In the genomic region with DNA sequence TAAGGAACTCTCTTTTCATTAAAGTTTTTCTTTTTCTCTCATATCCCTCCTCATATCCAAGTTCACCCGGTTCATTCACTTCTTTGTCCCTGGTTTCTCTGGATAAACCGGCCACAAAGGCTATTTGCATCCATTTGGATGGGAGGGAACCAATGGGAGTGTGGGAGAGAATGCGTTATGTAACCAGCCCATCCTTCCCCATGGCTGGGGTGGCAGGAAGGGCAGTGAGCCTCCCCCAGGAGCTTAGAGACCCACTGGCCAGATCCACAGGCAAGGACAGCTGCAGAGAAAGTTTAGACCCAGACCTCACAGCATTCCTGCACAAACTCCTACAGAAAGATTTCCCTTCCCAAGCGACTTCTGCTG, we compare ENCODE assay signal across 12 cellular contexts. TPM values are rescaled to one million over a fixed set of nuclear protein-coding genes. Genes with fewer than 3 reads are reported as not detected.
DNase-seq lines count a peak whose midpoint lies in the region; TF ChIP-seq lines count a peak whose summit lies in the region.
"Had no signal": no experiment of that assay in that cellular context is flagged by ENCODE, and none has a peak within 500 bp of the region (broad histone marks: within the 10 kb centered on the region; RNA-seq: fewer than 3 reads in every experiment).

No MANE protein-coding gene starts in this region.

- peak overlapping the region; percentile 81 for H3K27ac Mint-ChIP-seq in activated naive CD4-positive, alpha-beta T cell treated with anti-CD3 and anti-CD28 coated beads, Interleukin-2, amount 50 U/mL, for 24 hours

- H3K27me3 Mint-ChIP-seq in activated naive CD4-positive, alpha-beta T cell treated with anti-CD3 and anti-CD28 coated beads, Interleukin-2, amount 50 U/mL, for 24 hours: no peaks in the 10 kb centered on the region

- TF ChIP-seq CTCF in fibroblast of pulmonary artery (IDR thresholded peaks at IDR 0.05; ENCODE audit: low read length, missing control alignments) (no peak), sigmoid colon (IDR thresholded peaks at IDR 0.05) (no peak)

- H3K36me3 Mint-ChIP-seq in activated naive CD4-positive, alpha-beta T cell treated with anti-CD3 and anti-CD28 coated beads, Interleukin-2, amount 50 U/mL, for 24 hours: peaks cover 8% of the 10 kb centered on the region

- no peaks in the 10 kb centered on the region for H3K9me3 ChIP-seq in sigmoid colon
- H3K9me3 ChIP-seq: ascending aorta had no signal

- H3K4me3 Mint-ChIP-seq in activated naive CD4-positive, alpha-beta T cell treated with anti-CD3 and anti-CD28 coated beads, Interleukin-2, amount 50 U/mL, for 24 hours: peak overlapping the region; percentile 67

- H3K27me3 ChIP-seq in sigmoid colon: no peaks in the 10 kb centered on the region
- H3K27me3 ChIP-seq: ascending aorta had no signal

- no peak for TF ChIP-seq POLR2A in sigmoid colon (IDR thresholded peaks at IDR 0.05)

- peak overlapping the region in 1 of 4 donors; percentile 11 for H3K27ac ChIP-seq in sigmoid colon
- H3K27ac ChIP-seq: ascending aorta had no signal

- intact Hi-C loops in sigmoid colon (cut with DNase I): no loop called here

- no peak for TF ChIP-seq EP300 in sigmoid colon (IDR thresholded peaks at IDR 0.05)

- no peaks in the 10 kb centered on the region for H3K9me3 Mint-ChIP-seq in activated naive CD4-positive, alpha-beta T cell treated with anti-CD3 and anti-CD28 coated beads, Interleukin-2, amount 50 U/mL, for 24 hours

- H3K4me1 ChIP-seq in sigmoid colon: no peaks in the 10 kb centered on the region
- H3K4me1 ChIP-seq: ascending aorta had no signal

- no peaks in the 10 kb centered on the region for H3K36me3 ChIP-seq in sigmoid colon
- H3K36me3 ChIP-seq: ascending aorta had no signal

- WGBS in sigmoid colon, 2 donors: 73 to 84% methylated on average over 4 of the region's 4 CpGs

- DNase-seq in activated naive CD4-positive, alpha-beta T cell (lab: John Stamatoyannopoulos, UW): no peak
- peak; percentile 70 for DNase-seq in SW480 (ENCODE audit: low spot score)
- DNase-seq in fibroblast of pulmonary artery (ENCODE audit: low read depth): peak; percentile 66
- DNase-seq in smooth muscle cell of the brain vasculature (ENCODE audit: low read depth, low spot score): peak; percentile 74
- DNase-seq in stimulated activated CD4-positive, alpha-beta T cell treated with anti-CD3 and anti-CD28 coated beads, Interleukin-1b, Interleukin-23, amount 100 ng/mL, for 48 hours: no peak
- DNase-seq in SKM-1 (lab: John Stamatoyannopoulos, UW; ENCODE audit: unreplicated experiment): no peak
- DNase-seq in sigmoid colon: no peak
- DNase-seq: activated CD4-positive, alpha-beta T cell treated with anti-CD3 and anti-CD28 coated beads for 1 hour; NCI-H524; small intestine had no signal

- H3K4me1 Mint-ChIP-seq in activated naive CD4-positive, alpha-beta T cell treated with anti-CD3 and anti-CD28 coated beads, Interleukin-2, amount 50 U/mL, for 24 hours: peaks cover 60% of the 10 kb centered on the region

- H3K4me3 ChIP-seq in fibroblast of pulmonary artery (replicated peaks; ENCODE audit: low read depth, low read length) (no peak overlapping the region), sigmoid colon (no peak overlapping the region)
- H3K4me3 ChIP-seq: ascending aorta had no signal

RNA-seq across cellular contexts. Expression of gene CASS4, which starts 10.7 kb away (rescaled TPM):
- total RNA-seq in sigmoid colon: 1 to 10 TPM; 1.2 to 2.9 (median 1.7) TPM
- polyA plus RNA-seq in sigmoid colon: 1 to 10 TPM in 1 of 3 donors, under 1 TPM in 2; 0.46 to 2.7 (median 0.60) TPM

RNA-seq across cellular contexts. Expression of gene CSTF1, which starts 30.4 kb away (rescaled TPM):
- total RNA-seq in sigmoid colon: 10 to 100 TPM; 14.9 to 24.6 (median 19.5) TPM
- polyA plus RNA-seq in sigmoid colon: 10 to 100 TPM in 1 of 3 donors, 1 to 10 TPM in 2; 7.2 to 14.4 (median 8.8) TPM

RNA-seq across cellular contexts. Expression of gene AURKA, which starts 30.8 kb away (rescaled TPM):
- 1 to 10 TPM; 1.2 to 3.0 (median 1.7) TPM for total RNA-seq in sigmoid colon
- 10 to 100 TPM in 2 of 3 donors, 1 to 10 TPM in 1; 4.8 to 25.1 (median 22.2) TPM for polyA plus RNA-seq in sigmoid colon
- total RNA-seq: ascending aorta had no signal

RNA-seq across cellular contexts. Expression of gene RTF2, which starts 45.6 kb away (rescaled TPM):
- total RNA-seq in sigmoid colon: 10 to 100 TPM; 47.6 to 62.4 (median 57.1) TPM
- 10 to 100 TPM; 71.5 to 84.6 (median 75.4) TPM for polyA plus RNA-seq in sigmoid colon

Comparison
In these comparisons a context has a peak if more than half of its experiments do, and no peak if none do; other contexts are left out.
1. DNase-seq: peak in SW480 (single experiment), fibroblast of pulmonary artery (single experiment) and smooth muscle cell of the brain vasculature (single experiment); none in activated naive CD4-positive, alpha-beta T cell (0 of 4), stimulated activated CD4-positive, alpha-beta T cell treated with anti-CD3 and anti-CD28 coated beads, Interleukin-1b, Interleukin-23, amount 100 ng/mL, for 48 hours (single experiment), SKM-1 (single experiment) and sigmoid colon (single experiment).